Comparison of ENCODE assay signal across 8 cellular contexts in genomic region chr3:63863150-63864007, GRCh38. TPM values are rescaled to one million over a fixed set of nuclear protein-coding genes. Genes with fewer than 3 reads are reported as not detected.
DNase-seq lines count a peak whose midpoint lies in the region; ATAC-seq and TF ChIP-seq lines count a peak whose summit lies in the region.

Gene ATXN7, plus strand, starts transcription at chr3:63863867. Its CDS starts 48,732 bp downstream, at chr3:63912599.
Gene THOC7, minus strand, starts transcription at chr3:63863805. Its CDS starts 15 bp downstream, at chr3:63863790.

- peak within 1 kb of the TSS; percentile 43 for H3K14ac ChIP-seq in neuronal stem cell (ENCODE audit: low read length)

- H3K27me3 ChIP-seq in BJ (ENCODE audit: control insufficient read depth, insufficient read depth, low read length), result no peaks in the 10 kb centered on the region
- no peaks in the 10 kb centered on the region for H3K27me3 ChIP-seq in foreskin keratinocyte
- no peaks in the 10 kb centered on the region for H3K27me3 ChIP-seq in neuronal stem cell (ENCODE audit: control insufficient read depth in 3 of 3, insufficient read depth in 3 of 3, low read depth in 1 of 3, low read length in 3 of 3)
- no peaks in the 10 kb centered on the region for H3K27me3 ChIP-seq in suprapubic skin

- POLR2A ChIA-PET in BJ (lab: Charles Lee), result no interaction called here

- H4K91ac ChIP-seq in neuronal stem cell (ENCODE audit: low read depth, low read length, poor library complexity), result no peak within 1 kb of the TSS

- H2BK120ac ChIP-seq in neuronal stem cell (ENCODE audit: low read depth, low read length), result peak within 1 kb of the TSS; percentile 65

- peak; percentile 67 for ATAC-seq in GM19025 (IDR thresholded peaks at IDR 0.05; ENCODE audit: low read depth, unreplicated experiment)
- peak; percentile 62 for ATAC-seq in HG03196 (IDR thresholded peaks at IDR 0.05; ENCODE audit: unreplicated experiment)
- peak; percentile 79 for ATAC-seq in foreskin keratinocyte

- no peak within 1 kb of the TSS for H2BK12ac ChIP-seq in neuronal stem cell (ENCODE audit: low read length)

- no CpG with 5 or more reads among the region's 98 CpGs for WGBS in neuronal stem cell (ENCODE audit: extremely low coverage in 2 of 2, insufficient read length in 2 of 2, insufficient replicate concordance in 1 of 2), 2 donors
- 3% methylated on average over 25 of the region's 98 CpGs for WGBS in suprapubic skin

- H3K36me3 ChIP-seq in BJ (ENCODE audit: control insufficient read depth, insufficient read depth, low read length) (no peaks in the 10 kb centered on the region), neuronal stem cell (replicated peaks in 1 of 2; ENCODE audit: control insufficient read depth in 2 of 2, insufficient read depth in 2 of 2, low read length in 2 of 2) (peaks cover 2 to 20% of the 10 kb centered on the region in 2 donors), suprapubic skin (peaks cover 5% of the 10 kb centered on the region)

- H3K23ac ChIP-seq in neuronal stem cell (ENCODE audit: low read depth, low read length, poor library complexity), result peak within 1 kb of the TSS; percentile 60

- H3K4me2 ChIP-seq in neuronal stem cell (ENCODE audit: insufficient read depth, low read length, poor library complexity, severe bottlenecking), result peak within 1 kb of the TSS; percentile 67

- peak within 1 kb of the TSS; percentile 46 for H2BK15ac ChIP-seq in neuronal stem cell (ENCODE audit: low read length)

- H3K79me1 ChIP-seq in neuronal stem cell (ENCODE audit: low read depth, low read length), result peaks cover 6% of the 10 kb centered on the region

- peaks cover 11% of the 10 kb centered on the region for H3K4me1 ChIP-seq in foreskin keratinocyte
- peaks cover 4 to 8% of the 10 kb centered on the region in 2 donors for H3K4me1 ChIP-seq in neuronal stem cell (ENCODE audit: control insufficient read depth in 2 of 2, insufficient read depth in 1 of 2, low read depth in 1 of 2, low read length in 2 of 2)
- H3K4me1 ChIP-seq in suprapubic skin, result peaks cover 28% of the 10 kb centered on the region

- H2BK5ac ChIP-seq in neuronal stem cell (ENCODE audit: low read length), result peak within 1 kb of the TSS; percentile 95

- CTCF ChIA-PET in BJ (lab: Yijun Ruan, JAX), result interaction anchor here (1.2 to 1.4 kb wide), 3 partner anchors 10 to 98 kb away, joined by 3 to 4 read pairs (median 3); no protein-coding TSS in a partner anchor

- H2AK5ac ChIP-seq in neuronal stem cell (ENCODE audit: low read depth, low read length), result peak within 1 kb of the TSS; percentile 26

- H3K27ac ChIP-seq in foreskin keratinocyte (peak within 1 kb of the TSS; percentile 96), neuronal stem cell (replicated peaks; ENCODE audit: low read length) (peak within 1 kb of the TSS; percentile 70), suprapubic skin (peak within 1 kb of the TSS; percentile 92)

- H4K8ac ChIP-seq in neuronal stem cell (ENCODE audit: low read depth, low read length), result no peak within 1 kb of the TSS

- H2AFZ ChIP-seq in neuronal stem cell (ENCODE audit: low read length), result peak within 1 kb of the TSS; percentile 96

- TF ChIP-seq CTCF in BJ (IDR thresholded peaks at IDR 0.05; ENCODE audit: insufficient read depth, low read depth, low read length), result no peak
- TF ChIP-seq CTCF in foreskin keratinocyte (conservative IDR thresholded peaks at IDR 0.05), result no peak
- no peak for TF ChIP-seq CTCF in suprapubic skin (IDR thresholded peaks at IDR 0.05)

- no peaks in the 10 kb centered on the region for H3K9me3 ChIP-seq in neuronal stem cell (replicated peaks in 1 of 2; ENCODE audit: control insufficient read depth in 2 of 2, insufficient read depth in 1 of 2, low read depth in 1 of 2, low read length in 2 of 2)
- H3K9me3 ChIP-seq in suprapubic skin, result no peaks in the 10 kb centered on the region

- peak within 1 kb of the TSS; percentile 97 for H3K9ac ChIP-seq in neuronal stem cell (ENCODE audit: low read depth, low read length, poor library complexity)

- peak in 1 of 2 donors; percentile 34 for TF ChIP-seq POLR2A in suprapubic skin (IDR thresholded peaks at IDR 0.05)

- TF ChIP-seq EP300 in suprapubic skin (IDR thresholded peaks at IDR 0.05), result no peak

- H3K18ac ChIP-seq in neuronal stem cell (ENCODE audit: low read length), result peak within 1 kb of the TSS; percentile 98

- DNase-seq in BJ (ENCODE audit: low read depth) (no peak), RPMI8226 (peak; percentile 72), foreskin keratinocyte (peak in 1 of 2 donors; percentile 20), neuronal stem cell (ENCODE audit: low spot score) (peak; percentile 67), suprapubic skin (ENCODE audit: low spot score in 2 of 2) (peak; percentile 77 to 87)
- DNase-seq in activated gamma-delta T cell treated with anti-CD3 and anti-CD28 coated beads, Interleukin-2, amount 50 U/mL, for 16 hours (ENCODE audit: low read depth), result peak; percentile 52

- no peak within 1 kb of the TSS for H3K4ac ChIP-seq in neuronal stem cell (ENCODE audit: low read length)

- H3K4me3 ChIP-seq in BJ (ENCODE audit: low read depth, low read length), result peak within 1 kb of the TSS; percentile 95
- peak within 1 kb of the TSS; percentile 81 to 95 for H3K4me3 ChIP-seq in neuronal stem cell (ENCODE audit: low read length in 2 of 2)
- H3K4me3 ChIP-seq in suprapubic skin, result peak within 1 kb of the TSS; percentile 81

RNA-seq across cellular contexts. Expression of gene ATXN7, which starts in this region (rescaled TPM):
- 11.8 and 15.0 TPM in 2 replicates for polyA plus RNA-seq in BJ (2011; rRNA removed)
- polyA minus RNA-seq in BJ (2011; rRNA and poly(A)+ RNA removed), result 35.9 and 48.5 TPM in 2 replicates
- 8.3 and 12.8 TPM in 2 replicates for total RNA-seq in foreskin keratinocyte
- 1.2 and 1.3 TPM in 2 replicates for polyA plus RNA-seq in foreskin keratinocyte
- 15.9 TPM for polyA plus RNA-seq in neuronal stem cell (2013, experiment 1 of 2)
- 15.0 TPM for polyA plus RNA-seq in neuronal stem cell (2013, experiment 2 of 2)
- total RNA-seq in suprapubic skin, result 100 to 1,000 TPM in 1 of 4 donors, 10 to 100 TPM in 3; 22.9 to 101 (median 44.2) TPM

RNA-seq across cellular contexts. Expression of gene THOC7, which starts in this region (rescaled TPM):
- polyA plus RNA-seq in BJ (2011; rRNA removed) (22.2 and 52.0 TPM in 2 replicates), foreskin keratinocyte (121 and 140 TPM in 2 replicates)
- polyA minus RNA-seq in BJ (2011; rRNA and poly(A)+ RNA removed), result 3.5 and 5.0 TPM in 2 replicates
- total RNA-seq in foreskin keratinocyte (103 and 114 TPM in 2 replicates), suprapubic skin (10 to 100 TPM; 28.0 to 48.8 (median 40.1) TPM)
- polyA plus RNA-seq in neuronal stem cell (2013, experiment 1 of 2), result 83.3 TPM
- 87.3 TPM for polyA plus RNA-seq in neuronal stem cell (2013, experiment 2 of 2)
